Comparison of ENCODE assay signal across 9 cellular contexts in the genomic region with DNA sequence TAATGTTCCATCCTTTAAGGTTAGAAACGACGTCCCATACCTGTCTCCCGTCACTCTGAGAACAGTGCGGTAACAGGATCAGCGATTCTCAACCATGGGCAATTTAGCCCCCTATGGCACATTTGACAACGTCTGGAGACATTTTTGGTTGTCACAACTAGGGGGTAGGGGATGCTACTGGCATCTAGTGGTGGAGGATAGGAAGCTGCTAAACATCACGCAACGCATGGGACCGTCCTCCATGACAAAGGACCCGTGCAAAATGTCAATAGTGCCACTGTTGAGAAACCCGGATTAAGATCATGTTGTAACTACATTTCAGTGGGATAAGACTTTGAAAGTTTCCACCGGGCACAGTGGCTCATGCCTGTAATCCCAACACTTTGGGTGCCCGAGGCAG. TPM values are rescaled to one million over a fixed set of nuclear protein-coding genes. Genes with fewer than 3 reads are reported as not detected.
A peak's percentile ranks its signal among the peaks of the same experiment; 100 is the strongest.
DNase-seq lines count a peak whose midpoint lies in the region; ATAC-seq, FAIRE-seq and TF ChIP-seq lines count a peak whose summit lies in the region.
"Had no signal": no experiment of that assay in that cellular context is flagged by ENCODE, and none has a peak within 500 bp of the region (broad histone marks: within the 10 kb centered on the region; RNA-seq: fewer than 3 reads in every experiment).

No MANE protein-coding gene starts in this region.

- ATAC-seq in PC-3 (no peak), HG03460 (IDR thresholded peaks at IDR 0.05; ENCODE audit: unreplicated experiment) (no peak), GM19035 (IDR thresholded peaks at IDR 0.05; ENCODE audit: unreplicated experiment) (no peak), heart left ventricle (no peak)
- ATAC-seq: left colon had no signal

- H4K91ac ChIP-seq in H1 (replicated peaks; ENCODE audit: insufficient read length, low read length), result no peak overlapping the region

- H3K4me2 ChIP-seq in PC-3 (ENCODE audit: low read length) (no peak overlapping the region), H1 (ENCODE audit: insufficient read depth in 1 of 2, low read depth in 2 of 2, low read length in 2 of 2) (no peak overlapping the region)

- TF ChIP-seq POLR2A in H1 (IDR thresholded peaks at IDR 0.05; ENCODE audit: control extremely low read depth in 1 of 2, low read depth in 2 of 2, low read length in 2 of 2) (no peak), heart left ventricle (IDR thresholded peaks at IDR 0.05) (no peak)

- H4K5ac ChIP-seq in H1 (ENCODE audit: insufficient read length, low read depth, low read length), result no peak overlapping the region

- no peak overlapping the region for H3K4ac ChIP-seq in H1 (replicated peaks; ENCODE audit: insufficient read length, low read depth, low read length)

- TF ChIP-seq RAD21 in H1 (IDR thresholded peaks at IDR 0.05 in 1 of 2, conservative IDR thresholded peaks at IDR 0.05 in 1 of 2; ENCODE audit: low read depth in 2 of 2, low read length in 2 of 2), result peak; percentile 54 to 69

- H3K18ac ChIP-seq in H1 (ENCODE audit: extremely low read depth, low read length), result no peak overlapping the region

- H2AK5ac ChIP-seq in H1 (ENCODE audit: low read depth, low read length), result no peak overlapping the region

- CTCF ChIA-PET in PC-3 (lab: Charles Lee), result no interaction called here
- CTCF ChIA-PET in H1 (lab: Charles Lee; ENCODE audit: partially characterized antibody), result interaction anchor here (0.7 to 8.7 kb wide), 25 partner anchors 10 to 323 kb away, joined by 3 to 136 read pairs (median 4); no protein-coding TSS in a partner anchor

- H3K79me1 ChIP-seq in H1 (ENCODE audit: low read depth, low read length), result no peaks in the 10 kb centered on the region

- POLR2A ChIA-PET in PC-3 (lab: Charles Lee; ENCODE audit: unreplicated experiment) (no interaction called here), H1 (lab: Charles Lee; ENCODE audit: partially characterized antibody) (interaction anchor here (1.6 kb wide), 1 partner anchor 10 kb away, joined by 6 read pairs; no protein-coding TSS in a partner anchor)

- H3K27me3 ChIP-seq in PC-3 (ENCODE audit: low read length), result no peaks in the 10 kb centered on the region
- no peaks in the 10 kb centered on the region for H3K27me3 ChIP-seq in H1 (replicated peaks in 1 of 4; ENCODE audit: control insufficient read depth in 3 of 4, extremely low read depth in 1 of 4, insufficient read depth in 3 of 4, low read length in 3 of 4)
- no peaks in the 10 kb centered on the region for H3K27me3 ChIP-seq in heart left ventricle

- H3K9ac ChIP-seq in PC-3 (ENCODE audit: low read length) (no peak overlapping the region), H1 (replicated peaks in 1 of 4; ENCODE audit: extremely low read depth in 1 of 4, low read depth in 3 of 4, low read length in 3 of 4) (no peak overlapping the region)

- H3K56ac ChIP-seq in H1 (replicated peaks; ENCODE audit: insufficient read length, low read depth, low read length), result no peak overlapping the region

- peak overlapping the region; percentile 52 for H4K8ac ChIP-seq in H1 (ENCODE audit: extremely low read depth, insufficient read depth, low read length)

- no peak overlapping the region for H3K14ac ChIP-seq in H1 (ENCODE audit: insufficient read length)

- H3K23ac ChIP-seq in H1 (ENCODE audit: insufficient read length), result no peak overlapping the region

- H4K20me1 ChIP-seq in PC-3 (ENCODE audit: low read length) (no peaks in the 10 kb centered on the region), H1 (replicated peaks in 1 of 2; ENCODE audit: control insufficient read depth in 1 of 2, insufficient read depth in 2 of 2, low read length in 2 of 2) (no peaks in the 10 kb centered on the region)

- no peak overlapping the region for H2AFZ ChIP-seq in PC-3 (ENCODE audit: low read length)
- no peak overlapping the region for H2AFZ ChIP-seq in H1 (ENCODE audit: low read length)

- peaks cover 4% of the 10 kb centered on the region for H3K23me2 ChIP-seq in H1 (ENCODE audit: low read depth, low read length)

- no TSS peak for BruUV-seq in PC-3 (replicated peaks; lab: Mats Ljungman, UMichigan)

- no peak overlapping the region for H3K4me3 ChIP-seq in PC-3 (ENCODE audit: low read length)
- H3K4me3 ChIP-seq in H1 (ENCODE audit: extremely low read depth in 1 of 4, insufficient read depth in 2 of 4, low read depth in 3 of 4, low read length in 4 of 4), result no peak overlapping the region
- no peak overlapping the region for H3K4me3 ChIP-seq in retinal pigment epithelial cell (ENCODE audit: low read length)
- no peak overlapping the region for H3K4me3 ChIP-seq in heart left ventricle

- H2BK120ac ChIP-seq in H1 (replicated peaks; ENCODE audit: low read depth, low read length), result no peak overlapping the region

- H2BK20ac ChIP-seq in H1 (ENCODE audit: low read length), result no peak overlapping the region

- peak; percentile 40; the same call in 1 of the 2 replicates for TF ChIP-seq CTCF in PC-3 (conservative IDR thresholded peaks at IDR 0.05; ENCODE audit: low read depth, low read length)
- TF ChIP-seq CTCF in H1 (IDR thresholded peaks at IDR 0.05; ENCODE audit: control extremely low read depth in 1 of 3, insufficient read depth in 1 of 3, low read depth in 1 of 3, low read length in 3 of 3), result peak; percentile 80 to 87 (median 82)
- TF ChIP-seq CTCF in retinal pigment epithelial cell (conservative IDR thresholded peaks at IDR 0.05; ENCODE audit: low read depth, low read length), result peak; percentile 39
- peak in 3 of 12 donors; percentile 24 to 38 (median 34) for TF ChIP-seq CTCF in heart left ventricle (IDR thresholded peaks at IDR 0.05)

- DNase-seq in NCI-H748 (lab: John Stamatoyannopoulos, UW; ENCODE audit: unreplicated experiment) (peak; percentile 30), NCI-H748 treated with DMSO at 0.1 percent for 48 hours (lab: John Stamatoyannopoulos, UW) (no peak), PC-3 (no peak), H1 (ENCODE audit: low read depth in 1 of 2, low spot score in 2 of 2) (no peak), retinal pigment epithelial cell (ENCODE audit: low read depth) (no peak), heart left ventricle (no peak)
- DNase-seq: left colon had no signal

- H3K9me3 ChIP-seq in PC-3 (ENCODE audit: low read length) (no peaks in the 10 kb centered on the region), H1 (ENCODE audit: insufficient read depth in 2 of 2, low read depth in 1 of 2, low read length in 1 of 2) (no peaks in the 10 kb centered on the region), heart left ventricle (no peaks in the 10 kb centered on the region)

- no peaks in the 10 kb centered on the region for H3K9me2 ChIP-seq in PC-3 (replicated peaks; ENCODE audit: low read length)

- H3K36me3 ChIP-seq in PC-3 (ENCODE audit: low read depth, low read length) (no peaks in the 10 kb centered on the region; the same call in none of the 2 replicates), H1 (ENCODE audit: control insufficient read depth in 2 of 4, insufficient read depth in 4 of 4, low read length in 3 of 4) (peaks cover 0 to 8% (median 0%) of the 10 kb centered on the region in 4 experiments; a peak in 1 of 8 replicates), heart left ventricle (peaks cover 0 to 6% (median 0%) of the 10 kb centered on the region in 9 donors)

- no peak overlapping the region for H2BK15ac ChIP-seq in H1 (ENCODE audit: low read length)

- H3K4me1 ChIP-seq in PC-3 (ENCODE audit: insufficient read depth, low read length) (peaks cover 5% of the 10 kb centered on the region), H1 (replicated peaks in 1 of 4; ENCODE audit: control insufficient read depth in 3 of 4, insufficient read depth in 4 of 4, low read length in 3 of 4) (no peaks in the 10 kb centered on the region), heart left ventricle (peaks cover 0 to 11% (median 7%) of the 10 kb centered on the region in 12 donors)

- no peak overlapping the region for H3K27ac ChIP-seq in PC-3 (ENCODE audit: low read length)
- H3K27ac ChIP-seq in H1 (ENCODE audit: low read depth, low read length), result no peak overlapping the region
- H3K27ac ChIP-seq in heart left ventricle, result no peak overlapping the region

- WGBS in H1 (ENCODE audit: extremely low coverage in 1 of 2, insufficient coverage in 1 of 2, insufficient read length in 1 of 2, insufficient replicate concordance in 2 of 2, low coverage in 1 of 2, low lambda C conversion rate in 2 of 2, missing lambda C conversion rate in 1 of 2), 2 experiments, result 70% methylated on average over 13 of the region's 13 CpGs; no CpG with 5 or more reads in 1 of the 2 experiments
- 59 to 75% (median 61%) methylated on average over 11 to 13 of the region's 13 CpGs for WGBS in heart left ventricle, 4 donors

- peak; percentile 65 for FAIRE-seq in H1 (lab: Jason Lieb, UNC)

- no peaks in the 10 kb centered on the region for H3F3A ChIP-seq in PC-3 (ENCODE audit: low read length, unreplicated experiment)

- no peak overlapping the region for H2BK5ac ChIP-seq in H1 (ENCODE audit: low read depth, low read length)

- intact Hi-C loops in PC-3 (cut with micrococcal nuclease), result loop anchor here (10.0 kb wide), 2 partner anchors 157 to 197 kb away; no protein-coding TSS in a partner anchor
- intact Hi-C loops in heart left ventricle (cut with DNase I), result loop anchor here in 4 of 10 donors (5.0 to 10.0 kb wide), 3 partner anchors 73 to 83 kb away; no protein-coding TSS in a partner anchor

- H3K79me2 ChIP-seq in PC-3 (ENCODE audit: low read length) (peaks cover 21% of the 10 kb centered on the region), H1 (ENCODE audit: control insufficient read depth in 1 of 2, insufficient read depth in 2 of 2, low read length in 2 of 2) (peaks cover 0 to 6% of the 10 kb centered on the region in 2 experiments; a peak in 2 of 4 replicates)

- no peak overlapping the region for H2BK12ac ChIP-seq in H1 (ENCODE audit: low read depth, low read length)

- TF ChIP-seq EP300 in H1 (IDR thresholded peaks at IDR 0.05; ENCODE audit: borderline replicate concordance in 1 of 2, low read depth in 2 of 2, low read length in 2 of 2), result no peak

TF ChIP-seq in H1, 55 proteins besides CTCF, POLR2A, EP300 and RAD21 (continues in another document):
- peak; percentile 52; the same call in 1 of the 2 replicates for TF ChIP-seq YY1 (IDR thresholded peaks at IDR 0.05; ENCODE audit: low read depth, low read length)
- TF ChIP-seq, protein P1, sequence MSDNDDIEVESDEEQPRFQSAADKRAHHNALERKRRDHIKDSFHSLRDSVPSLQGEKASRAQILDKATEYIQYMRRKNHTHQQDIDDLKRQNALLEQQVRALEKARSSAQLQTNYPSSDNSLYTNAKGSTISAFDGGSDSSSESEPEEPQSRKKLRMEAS (IDR thresholded peaks at IDR 0.05), result 0 out of 2 replicates have a peak, but pooled peaks have one; percentile 8

RNA-seq across cellular contexts. Expression of a gene that starts 5.0 kb away (rescaled TPM):
- total RNA-seq in PC-3 (2014; rRNA removed), result 8.1 and 15.3 TPM in 2 replicates
- total RNA-seq in H1 (2021; fragmentation: NEBNext Ultra II Directional; extraction: Animal tissue kit (Norgen Biotek cat#: 25700)), result 30.5 and 32.4 TPM in 2 replicates
- 26.3 and 32.8 TPM in 2 replicates for polyA plus RNA-seq in H1 (2011; rRNA removed)
- 29.3 TPM for polyA plus RNA-seq in H1 (2011; cell fraction: cytosol; rRNA removed)
- 25.1 TPM for polyA plus RNA-seq in H1 (2011; cell fraction: nucleus; rRNA removed)
- 19.3 to 25.4 TPM (median 23.9 TPM) in 4 replicates for polyA plus RNA-seq in H1 (2012, experiment 1 of 2)
- polyA plus RNA-seq in H1 (2012, experiment 2 of 2), result 1.9 TPM
- polyA plus RNA-seq in H1 (2013, experiment 1 of 2), result 28.3 TPM
- polyA plus RNA-seq in H1 (2013, experiment 2 of 2), result 28.1 TPM
- polyA minus RNA-seq in H1 (2011; rRNA and poly(A)+ RNA removed), result 15.9 and 16.6 TPM in 2 replicates
- polyA minus RNA-seq in H1 (2011; cell fraction: cytosol; rRNA and poly(A)+ RNA removed), result 11.4 TPM
- polyA minus RNA-seq in H1 (2011; cell fraction: nucleus; rRNA and poly(A)+ RNA removed), result 18.9 TPM
- total RNA-seq in heart left ventricle, result 1 to 10 TPM; 4.2 to 7.8 (median 5.5) TPM
- polyA plus RNA-seq in heart left ventricle, result 1 to 10 TPM; 3.5 to 4.2 TPM
